11 cellular contexts compared by ENCODE assay signal in the genomic region with DNA sequence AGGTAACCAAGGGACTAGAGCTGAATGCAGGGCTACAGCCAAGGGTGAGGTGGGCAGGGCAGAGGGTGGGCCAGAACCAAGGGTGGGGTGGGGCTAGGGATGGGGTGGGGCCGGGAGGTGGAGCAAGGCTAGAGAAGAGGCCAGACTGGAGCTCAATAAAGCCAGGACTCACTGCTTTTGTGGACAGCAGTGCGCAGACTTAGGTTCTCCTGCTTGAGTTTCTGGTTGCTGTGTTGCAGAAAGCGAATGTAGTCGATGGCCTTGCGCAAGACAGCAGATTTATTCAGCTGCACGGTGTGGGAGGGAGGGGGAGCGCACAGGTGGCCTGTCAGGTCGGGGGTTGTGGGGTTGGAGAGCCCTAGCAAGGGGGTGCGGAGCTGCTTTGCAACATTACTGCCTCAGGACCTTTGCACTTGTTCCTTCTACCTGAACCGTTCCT. TPM values are rescaled to one million over a fixed set of nuclear protein-coding genes. Genes with fewer than 3 reads are reported as not detected.
A peak's percentile ranks its signal among the peaks of the same experiment; 100 is the strongest.
DNase-seq lines count a peak whose midpoint lies in the region; ATAC-seq and TF ChIP-seq lines count a peak whose summit lies in the region.
"Had no signal": no experiment of that assay in that cellular context is flagged by ENCODE, and none has a peak within 500 bp of the region (broad histone marks: within the 10 kb centered on the region; RNA-seq: fewer than 3 reads in every experiment).

No MANE protein-coding gene starts in this region.

- TF ChIP-seq CTCF in cardiac muscle cell (IDR thresholded peaks at IDR 0.05; ENCODE audit: low read depth, low read length) (no peak), right atrium auricular region (IDR thresholded peaks at IDR 0.05) (no peak), RWPE1 (conservative IDR thresholded peaks at IDR 0.05; ENCODE audit: low read depth) (no peak), fibroblast of lung (conservative IDR thresholded peaks at IDR 0.05 in 1 of 2, IDR thresholded peaks at IDR 0.05 in 1 of 2; ENCODE audit: low read depth in 1 of 2, low read length in 2 of 2) (no peak), vagina (IDR thresholded peaks at IDR 0.05) (no peak), natural killer cell (IDR thresholded peaks at IDR 0.05) (no peak)

- no peaks in the 10 kb centered on the region for H4K20me1 ChIP-seq in fibroblast of lung (ENCODE audit: control insufficient read depth, extremely low read depth, insufficient read depth, low read length)

- H3K27ac ChIP-seq in cardiac muscle cell, result no peak overlapping the region
- no peak overlapping the region for H3K27ac ChIP-seq in right atrium auricular region
- H3K27ac ChIP-seq in RWPE1, result peak overlapping the region; percentile 97
- no peak overlapping the region for H3K27ac ChIP-seq in fibroblast of lung (ENCODE audit: insufficient read depth, low read length)
- H3K27ac ChIP-seq in vagina, result peak overlapping the region; percentile 91

- H3K27ac Mint-ChIP-seq in natural killer cell, result no peak overlapping the region

- DNase-seq in cardiac muscle cell (ENCODE audit: low read depth in 1 of 2, low spot score in 1 of 2), result peak; percentile 52 to 60
- no peak for DNase-seq in right atrium auricular region (ENCODE audit: low spot score)
- no peak for DNase-seq in RWPE1 (ENCODE audit: low spot score)
- peak; percentile 36 to 49 for DNase-seq in fibroblast of lung (ENCODE audit: low read depth in 2 of 2)
- no peak for DNase-seq in vagina (ENCODE audit: extremely low spot score in 2 of 2)
- no peak for DNase-seq in natural killer cell
- no peak for DNase-seq in HuH-7 (ENCODE audit: low spot score)
- DNase-seq in central memory CD4-positive, alpha-beta T cell, result no peak
- DNase-seq: activated CD4-positive, alpha-beta T cell treated with anti-CD3 and anti-CD28 coated beads, Interleukin-2, amount 50 U/mL, for 48 hours; Calu3 had no signal

- ATAC-seq in natural killer cell, result no peak

- CTCF ChIA-PET in RWPE1 (lab: Yijun Ruan, JAX), result no interaction called here

- H3K4me3 Mint-ChIP-seq in natural killer cell, result no peak overlapping the region

- no peak overlapping the region for H2AFZ ChIP-seq in fibroblast of lung (ENCODE audit: low read length)

- H3K4me2 ChIP-seq in fibroblast of lung (ENCODE audit: extremely low read depth, insufficient read depth, low read length), result no peak overlapping the region
- H3K4me2 ChIP-seq: smooth muscle cell had no signal

- H3K9me3 Mint-ChIP-seq in natural killer cell, result no peaks in the 10 kb centered on the region

- intact Hi-C loops in vagina (cut with DNase I), result loop anchor here (10.0 kb wide), 1 partner anchor 107 kb away; no protein-coding TSS in a partner anchor
- intact Hi-C loops in natural killer cell (cut with micrococcal nuclease), result no loop called here

- H3K4me1 ChIP-seq in cardiac muscle cell (ENCODE audit: low read depth), result peaks cover 21% of the 10 kb centered on the region
- peaks cover 0 to 76% of the 10 kb centered on the region in 2 donors for H3K4me1 ChIP-seq in right atrium auricular region
- peaks cover 37% of the 10 kb centered on the region for H3K4me1 ChIP-seq in fibroblast of lung (ENCODE audit: control insufficient read depth, extremely low read depth, insufficient read depth, low read length)
- peaks cover 77% of the 10 kb centered on the region for H3K4me1 ChIP-seq in vagina

- H3K9ac ChIP-seq in fibroblast of lung (ENCODE audit: insufficient read depth, low read length), result no peak overlapping the region

- H3K36me3 ChIP-seq in cardiac muscle cell (no peaks in the 10 kb centered on the region), right atrium auricular region (peaks cover 41% of the 10 kb centered on the region), fibroblast of lung (ENCODE audit: control insufficient read depth, insufficient read depth, low read length) (peaks cover 42% of the 10 kb centered on the region), vagina (peaks cover 0 to 56% of the 10 kb centered on the region in 2 donors)

- H3K4me1 Mint-ChIP-seq in natural killer cell, result peaks cover 6 to 37% of the 10 kb centered on the region in 2 donors

- TF ChIP-seq POLR2A in vagina (IDR thresholded peaks at IDR 0.05), result no peak

- POLR2A ChIA-PET in RWPE1 (lab: Yijun Ruan, JAX; ENCODE audit: low non-redundant PET), result interaction anchor here (0.5 to 1.0 kb wide), 3 partner anchors 18 to 120 kb away, joined by 3 to 4 read pairs (median 3); no protein-coding TSS in a partner anchor

- no peaks in the 10 kb centered on the region for H3K27me3 ChIP-seq in cardiac muscle cell
- H3K27me3 ChIP-seq in right atrium auricular region, result no peaks in the 10 kb centered on the region
- H3K27me3 ChIP-seq in fibroblast of lung (ENCODE audit: control insufficient read depth, insufficient read depth, low read length), result no peaks in the 10 kb centered on the region
- H3K27me3 ChIP-seq in vagina, result no peaks in the 10 kb centered on the region

- H3K9me3 ChIP-seq in cardiac muscle cell (ENCODE audit: low read depth) (no peaks in the 10 kb centered on the region), right atrium auricular region (no peaks in the 10 kb centered on the region), fibroblast of lung (ENCODE audit: control insufficient read depth, insufficient read depth, low read depth, low read length) (no peaks in the 10 kb centered on the region), vagina (no peaks in the 10 kb centered on the region)

- H3K36me3 Mint-ChIP-seq in natural killer cell, result no peaks in the 10 kb centered on the region

- no peak overlapping the region for H3K4me3 ChIP-seq in cardiac muscle cell
- H3K4me3 ChIP-seq in right atrium auricular region, result no peak overlapping the region
- no peak overlapping the region for H3K4me3 ChIP-seq in fibroblast of lung (replicated peaks in 1 of 4; ENCODE audit: control extremely low read depth in 1 of 4, insufficient read depth in 1 of 4, low read depth in 3 of 4, low read length in 4 of 4)
- no peak overlapping the region for H3K4me3 ChIP-seq in vagina
- H3K4me3 ChIP-seq: smooth muscle cell had no signal

- peaks cover 33% of the 10 kb centered on the region for H3K79me2 ChIP-seq in fibroblast of lung (ENCODE audit: control insufficient read depth, insufficient read depth, low read length)

- H3K27me3 Mint-ChIP-seq in natural killer cell (ENCODE audit: low read depth in 2 of 2), result no peaks in the 10 kb centered on the region

RNA-seq across cellular contexts. Expression of a gene that starts 18.7 kb away (rescaled TPM):
- total RNA-seq in cardiac muscle cell (36.4 and 45.9 TPM in 2 replicates), right atrium auricular region (10 to 100 TPM; 17.0 to 29.8 TPM), fibroblast of lung (51.9 and 77.6 TPM in 2 replicates), vagina (84.0 TPM), natural killer cell (100 to 1,000 TPM in 2 of 3 donors, 10 to 100 TPM in 1; 80.7 to 208 (median 119) TPM)
- polyA plus RNA-seq in cardiac muscle cell (28.5 and 38.9 TPM in 2 replicates), fibroblast of lung (29.7 and 49.1 TPM in 2 replicates)
- 73.7 and 109 TPM in 2 replicates for polyA plus RNA-seq in fibroblast of lung (2012)
- 172 and 195 TPM in 2 replicates for polyA minus RNA-seq in fibroblast of lung (ENCODE audit: low replicate concordance)

Comparison
In these comparisons a context has a peak if more than half of its experiments do, and no peak if none do; other contexts are left out.
1. DNase-seq: peak in cardiac muscle cell (2 of 2) and fibroblast of lung (2 of 2); none in right atrium auricular region (single experiment), RWPE1 (single experiment), vagina (0 of 2), natural killer cell (single experiment), HuH-7 (single experiment) and central memory CD4-positive, alpha-beta T cell (single experiment).
2. H3K27ac ChIP-seq: peak in RWPE1 (single experiment) and vagina (single experiment); none in cardiac muscle cell (single experiment), right atrium auricular region (0 of 2) and fibroblast of lung (single experiment).